ENCODE assay signal across 25 cellular contexts in the genomic region with DNA sequence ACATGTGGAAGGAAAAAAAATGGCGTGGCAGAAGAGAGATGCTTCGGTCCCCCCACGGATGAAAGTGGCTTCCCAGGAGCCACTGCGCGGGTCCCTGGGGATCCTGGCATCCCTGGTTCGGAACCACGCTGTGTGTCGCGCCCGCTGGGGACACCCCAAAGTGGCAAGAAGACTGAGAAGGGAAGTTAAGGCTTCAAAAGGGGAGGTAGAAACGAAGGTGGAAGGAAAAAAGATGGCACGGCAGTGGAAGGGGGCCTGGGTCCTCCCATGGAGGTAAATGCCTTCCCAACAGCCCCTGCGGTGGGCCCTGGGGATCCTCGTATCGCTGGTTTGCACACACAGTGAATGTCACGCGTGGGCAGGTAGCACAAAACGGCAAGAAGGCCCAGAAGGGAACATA.
DNase-seq lines count a peak whose midpoint lies in the region; ATAC-seq, FAIRE-seq and TF ChIP-seq lines count a peak whose summit lies in the region.
"Had no signal": no experiment of that assay in that cellular context is flagged by ENCODE, and none has a peak within 500 bp of the region (broad histone marks: within the 10 kb centered on the region; RNA-seq: fewer than 3 reads in every experiment).

No MANE protein-coding gene starts in this region.

- H3K27ac ChIP-seq in kidney (ENCODE audit: low read depth in 2 of 2, low read length in 2 of 2) (no peak overlapping the region), aorta (ENCODE audit: low read depth in 1 of 2, low read length in 2 of 2) (no peak overlapping the region), testis (no peak overlapping the region)
- H3K27ac ChIP-seq: 22Rv1; BLaER1 treated with 17β-estradiol and CSF1 and Interleukin-3, amounts not matched to agents 10 nM and 100 nM; GM23248 had no signal

- intact Hi-C loops in Right ventricle myocardium inferior (cut with DNase I) (no loop called here), cardiac septum (cut with DNase I) (no loop called here), kidney (cut with DNase I) (no loop called here), posterior vena cava (cut with DNase I) (no loop called here), aorta (cut with DNase I) (no loop called here), testis (cut with DNase I; ENCODE audit: low total_unique reads) (no loop called here)

- H3K36me3 ChIP-seq in kidney (ENCODE audit: control insufficient read depth in 1 of 2, insufficient read depth in 2 of 2, low read length in 2 of 2) (no peaks in the 10 kb centered on the region), aorta (ENCODE audit: control insufficient read depth in 1 of 2, insufficient read depth in 2 of 2, low read length in 1 of 2) (no peaks in the 10 kb centered on the region), testis (ENCODE audit: low read depth, missing control alignments) (no peaks in the 10 kb centered on the region)
- H3K36me3 ChIP-seq: BE2C; BLaER1 treated with 17β-estradiol and CSF1 and Interleukin-3, amounts not matched to agents 10 nM and 100 nM had no signal

- DNase-seq in Right ventricle myocardium inferior (ENCODE audit: missing footprints) (peak; percentile 11), cardiac septum (ENCODE audit: low spot score) (no peak), kidney (peak; percentile 21), posterior vena cava (ENCODE audit: low spot score) (peak; percentile 59), aorta (peak; percentile 18 to 48), NCI-H524 treated with DMSO at 0.1 percent for 48 hours (lab: John Stamatoyannopoulos, UW) (no peak), HT-29 (ENCODE audit: low spot score) (no peak), testis (no peak)
- DNase-seq: BE2C; CD4-positive, alpha-beta T cell; CD8-positive, alpha-beta memory T cell; DMS 273 treated with DMSO at 0.1 percent for 48 hours; DMS79; EL; GDM1; GM23248; H7; HCEC 1CT had no signal

- H3K4me3 ChIP-seq in kidney (ENCODE audit: low read length in 2 of 2) (no peak overlapping the region), aorta (ENCODE audit: low read length in 2 of 2) (no peak overlapping the region), testis (no peak overlapping the region)
- H3K4me3 ChIP-seq: GM12878, GM23248 had no signal

- TF ChIP-seq CTCF in kidney (IDR thresholded peaks at IDR 0.05; ENCODE audit: borderline replicate concordance, extremely low read depth, insufficient read depth) (no peak), testis (IDR thresholded peaks at IDR 0.05) (no peak)

- H3K9ac ChIP-seq in kidney (ENCODE audit: low read length in 2 of 2) = no peak overlapping the region
- H3K9ac ChIP-seq: BLaER1 treated with 17β-estradiol and CSF1 and Interleukin-3, amounts not matched to agents 10 nM and 100 nM; GM23248 had no signal

- no peaks in the 10 kb centered on the region for H3K4me1 ChIP-seq in kidney (ENCODE audit: control insufficient read depth in 1 of 2, insufficient read depth in 1 of 2, low read depth in 1 of 2, low read length in 2 of 2)
- H3K4me1 ChIP-seq in aorta (ENCODE audit: control insufficient read depth in 1 of 2, insufficient read depth in 2 of 2, low read length in 2 of 2) = no peaks in the 10 kb centered on the region
- H3K4me1 ChIP-seq in testis = no peaks in the 10 kb centered on the region
- H3K4me1 ChIP-seq: BE2C; BLaER1 treated with 17β-estradiol and CSF1 and Interleukin-3, amounts not matched to agents 10 nM and 100 nM had no signal

- FAIRE-seq in kidney (lab: Jason Lieb, UNC) = no peak
- FAIRE-seq: A204.1, D721Med, GM12878, GM19239, H1 had no signal

- TF ChIP-seq POLR2A in testis (IDR thresholded peaks at IDR 0.05) = no peak

- ATAC-seq in Right ventricle myocardium inferior (no peak), aorta (ENCODE audit: low FRiP score) (no peak)
- ATAC-seq: GM12878 had no signal

- peaks cover 3 to 8% of the 10 kb centered on the region in 2 donors for H3K9me3 ChIP-seq in kidney (ENCODE audit: control insufficient read depth in 1 of 2, low read length in 2 of 2)
- no peaks in the 10 kb centered on the region for H3K9me3 ChIP-seq in aorta (ENCODE audit: control insufficient read depth, low read length)
- H3K9me3 ChIP-seq in testis = no peaks in the 10 kb centered on the region
- H3K9me3 ChIP-seq: BE2C had no signal

- H3K27me3 ChIP-seq in aorta (ENCODE audit: control insufficient read depth in 1 of 2, insufficient read depth in 2 of 2, low read length in 1 of 2) = no peaks in the 10 kb centered on the region
- no peaks in the 10 kb centered on the region for H3K27me3 ChIP-seq in testis
- H3K27me3 ChIP-seq: BE2C; BLaER1 treated with 17β-estradiol and CSF1 and Interleukin-3, amounts not matched to agents 10 nM and 100 nM had no signal

- WGBS in aorta, 2 donors = 77 to 78% methylated on average over 18 of the region's 18 CpGs
- WGBS in testis, 2 donors = 53 to 63% methylated on average over 18 of the region's 18 CpGs

Comparison
In these comparisons a context has a peak if more than half of its experiments do, and no peak if none do; other contexts are left out.
1. DNase-seq: peak in Right ventricle myocardium inferior (single experiment), kidney (single experiment), posterior vena cava (single experiment) and aorta (2 of 2); none in cardiac septum (single experiment), NCI-H524 treated with DMSO at 0.1 percent for 48 hours (single experiment), HT-29 (single experiment) and testis (single experiment).